ENCODE assay signal across 18 cellular contexts in the genomic region with DNA sequence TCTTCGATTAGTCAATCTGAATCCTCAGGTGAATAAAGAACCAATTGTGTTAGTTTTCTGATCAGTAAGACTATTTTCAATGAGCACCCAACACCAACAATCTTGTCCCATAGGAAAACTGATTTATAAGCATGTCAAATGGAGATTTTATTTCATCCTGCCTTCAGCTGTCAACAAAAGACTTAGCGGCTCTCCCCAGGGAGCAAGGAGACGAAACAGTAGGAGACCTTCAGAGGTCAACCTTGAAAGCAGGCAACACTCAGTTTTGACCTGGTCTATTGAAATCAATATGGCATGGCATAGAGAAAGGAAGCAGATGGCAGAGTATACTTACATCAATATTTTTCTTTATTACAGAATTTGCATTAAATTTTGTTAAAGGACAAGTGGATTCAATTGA.
"Had no signal": no experiment of that assay in that cellular context is flagged by ENCODE, and none has a peak within 500 bp of the region (broad histone marks: within the 10 kb centered on the region; RNA-seq: fewer than 3 reads in every experiment).

No MANE protein-coding gene starts in this region.

- H3K36me3 ChIP-seq: colonic mucosa, esophagus squamous epithelium, right atrium auricular region, tibial artery had no signal

- H3K4me3 ChIP-seq: body of pancreas, colonic mucosa, esophagus squamous epithelium, mucosa of descending colon, right atrium auricular region, tibial artery had no signal

- DNase-seq: activated CD4-positive, alpha-beta T cell treated with anti-CD3 and anti-CD28 coated beads, Interleukin-2, amount 10 ng/mL, durations not matched to agents 7 days and 5 days; activated CD8-positive, alpha-beta memory T cell treated with anti-CD3 and anti-CD28 coated beads for 24 hours; activated gamma-delta T cell treated with Interleukin-2 at 50 U/mL for 16 hours; activated naive CD8-positive, alpha-beta T cell treated with anti-CD3 and anti-CD28 coated beads for 36 hours; amygdala; body of pancreas; central memory CD4-positive, alpha-beta T cell; colonic mucosa; esophagus squamous epithelium; hippocampal formation; kidney glomerular epithelial cell; left ventricle myocardium superior; mucosa of descending colon; naive thymus-derived CD8-positive, alpha-beta T cell; stimulated activated CD4-positive, alpha-beta T cell treated with anti-CD3 and anti-CD28 coated beads, Interleukin-4, amount 100 ng/mL, for 1 hour; stimulated activated naive B cell treated with anti-CD40 and anti-IgM and Interleukin-4, amounts not matched to agents 10 μg/mL and 1 μg/mL and 100 μg/mL, for 72 hours; tibial artery had no signal

- ATAC-seq: body of pancreas; left ventricle myocardium superior; mucosa of descending colon; naive thymus-derived CD8-positive, alpha-beta T cell; stimulated activated naive B cell treated with anti-CD40 and anti-IgM and Interleukin-4, amounts not matched to agents 10 μg/mL and 1 μg/mL and 100 μg/mL, for 72 hours had no signal

- H3K27me3 ChIP-seq: body of pancreas, colonic mucosa, right atrium auricular region had no signal

- H3K27ac ChIP-seq: body of pancreas, colonic mucosa, esophagus squamous epithelium, right atrium auricular region, tibial artery had no signal

- H3K4me1 ChIP-seq: body of pancreas, colonic mucosa, esophagus squamous epithelium, right atrium auricular region, tibial artery had no signal

- H3K9me3 ChIP-seq: body of pancreas, colonic mucosa, esophagus squamous epithelium, mucosa of descending colon, right atrium auricular region, tibial artery had no signal
